Comparison of ENCODE assay signal across 9 cellular contexts in the genomic region with DNA sequence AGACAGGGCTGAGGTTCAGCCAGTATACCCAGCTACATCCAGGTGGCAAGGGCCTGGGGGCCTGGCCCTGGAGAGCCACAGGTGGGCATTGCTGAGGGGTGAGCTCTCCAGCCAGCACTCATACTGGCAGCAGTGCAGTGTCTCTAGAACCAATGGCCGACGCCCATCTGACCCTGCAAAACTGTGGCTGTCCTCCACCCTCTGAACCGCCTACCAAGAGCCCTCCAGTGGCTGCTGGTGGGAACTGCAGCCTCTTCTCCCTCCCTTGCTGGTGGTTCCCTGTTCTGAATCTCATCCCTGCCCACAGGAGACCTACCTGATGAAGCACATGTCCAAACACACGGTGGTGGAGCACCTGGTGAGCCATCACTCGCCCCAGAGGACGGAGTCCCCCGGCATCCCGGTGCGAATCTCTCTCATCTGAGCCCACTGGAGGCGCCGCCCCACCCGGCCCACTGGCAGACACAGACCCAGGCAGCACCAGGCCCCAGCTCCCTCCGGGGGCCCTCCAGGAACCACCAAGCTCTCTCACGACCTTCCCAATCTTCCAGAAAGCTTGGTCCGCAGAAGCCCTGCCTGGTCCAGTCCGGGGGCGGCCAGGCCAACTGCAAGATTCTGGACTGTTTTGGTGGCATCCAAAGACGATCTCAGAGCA. TPM values are rescaled to one million over a fixed set of nuclear protein-coding genes. Genes with fewer than 3 reads are reported as not detected.
A peak's percentile ranks its signal among the peaks of the same experiment; 100 is the strongest.
DNase-seq lines count a peak whose midpoint lies in the region; ATAC-seq and TF ChIP-seq lines count a peak whose summit lies in the region.
"Had no signal": no experiment of that assay in that cellular context is flagged by ENCODE, and none has a peak within 500 bp of the region (broad histone marks: within the 10 kb centered on the region; RNA-seq: fewer than 3 reads in every experiment).

No MANE protein-coding gene starts in this region.

- H3K36me3 ChIP-seq in GM23338 (ENCODE audit: insufficient read depth) = no peaks in the 10 kb centered on the region; the same call in 1 of the 2 replicates

- H3K4me1 ChIP-seq in GM23338 (ENCODE audit: insufficient read depth) = peaks cover 9% of the 10 kb centered on the region; the same call in 1 of the 2 replicates

- TF ChIP-seq CTCF in GM23338 (conservative IDR thresholded peaks at IDR 0.05; ENCODE audit: low read depth in 2 of 2) = peak; percentile 57 to 82

- no peak overlapping the region for H3K4me2 ChIP-seq in GM23338

- peaks cover 56% of the 10 kb centered on the region for H3K36me3 Mint-ChIP-seq in GM23338 (ENCODE audit: low read depth)

- H3K79me2 ChIP-seq in GM23338 (replicated peaks; ENCODE audit: insufficient read depth) = no peaks in the 10 kb centered on the region

- H3K4me3 ChIP-seq in GM23338 = no peak overlapping the region
- H3K4me3 ChIP-seq: skin epidermis had no signal

- no peaks in the 10 kb centered on the region for H4K20me1 ChIP-seq in GM23338 (replicated peaks; ENCODE audit: insufficient read depth)

- no peak overlapping the region for H2AFZ ChIP-seq in GM23338

- no peaks in the 10 kb centered on the region; the same call in 1 of the 2 replicates for H3K27me3 ChIP-seq in GM23338 (ENCODE audit: insufficient read depth)

- H3K9me2 ChIP-seq in GM23338 (ENCODE audit: insufficient read depth) = peaks cover 2% of the 10 kb centered on the region; the same call in 1 of the 2 replicates

- H3F3A ChIP-seq in GM23338 (replicated peaks; ENCODE audit: low read depth) = no peaks in the 10 kb centered on the region

- H3K27ac ChIP-seq in GM23338 (ENCODE audit: low read depth) = no peak overlapping the region

- peaks cover 15% of the 10 kb centered on the region for H3K4me1 Mint-ChIP-seq in GM23338

- H3K27me3 Mint-ChIP-seq in GM23338 (ENCODE audit: insufficient read depth, low read depth, poor library complexity) = peaks cover 8% of the 10 kb centered on the region

- H3K27ac Mint-ChIP-seq in GM23338 = no peak overlapping the region

- no peak overlapping the region for H3K4me3 Mint-ChIP-seq in GM23338

- ATAC-seq in GM23338 (peak; percentile 77), HG03280 (IDR thresholded peaks at IDR 0.05; ENCODE audit: unreplicated experiment) (no peak)

- peak; percentile 62 for DNase-seq in Ammon's horn (ENCODE audit: low spot score)
- peak; percentile 88 for DNase-seq in GM23338 (ENCODE audit: low spot score)
- peak; percentile 70 for DNase-seq in NCI-H510A treated with DMSO at 0.1 percent for 48 hours (lab: John Stamatoyannopoulos, UW)
- peak; percentile 40 to 48 for DNase-seq in activated CD4-positive, alpha-beta T cell treated with anti-CD3 and anti-CD28 coated beads, Interleukin-2, amount 50 U/mL, for 4 hours
- peak; percentile 29 for DNase-seq in effector CD4-positive, alpha-beta T cell
- peak; percentile 46 for DNase-seq in medulla oblongata (ENCODE audit: extremely low spot score)
- DNase-seq in stimulated activated CD8-positive, alpha-beta memory T cell treated with anti-CD3 and anti-CD28 coated beads, Interleukin-4, amount 100 ng/mL, for 4 hours (ENCODE audit: low read depth in 2 of 2, low spot score in 1 of 2) = peak; percentile 9 to 12

- H3K9me3 Mint-ChIP-seq in GM23338 = peaks cover 3% of the 10 kb centered on the region; the same call in 1 of the 3 replicates

TF ChIP-seq in GM23338, 12 proteins besides CTCF, POLR2A, EP300 and RAD21 (continues in another document):
- TF ChIP-seq EZH2 (IDR thresholded peaks at IDR 0.05; ENCODE audit: low read depth, unreplicated experiment) (no peak), EZH2phosphoT487 (IDR thresholded peaks at IDR 0.05; ENCODE audit: unreplicated experiment) (no peak), ZNF114 (CRISPR knock-in tag; IDR thresholded peaks at IDR 0.05) (no peak), POLR2AphosphoS5 (IDR thresholded peaks at IDR 0.05; ENCODE audit: low read depth) (no peak), ZNF331 (CRISPR knock-in tag; IDR thresholded peaks at IDR 0.05; ENCODE audit: low read depth) (no peak), STAT1 (IDR thresholded peaks at IDR 0.05; ENCODE audit: unreplicated experiment) (no peak), CREB1 (CRISPR knock-in tag; IDR thresholded peaks at IDR 0.05; ENCODE audit: low read depth) (no peak), JUNB (IDR thresholded peaks at IDR 0.05; ENCODE audit: unreplicated experiment) (no peak), NANOG (IDR thresholded peaks at IDR 0.05; ENCODE audit: borderline replicate concordance) (no peak)
- TF ChIP-seq, protein P1, sequence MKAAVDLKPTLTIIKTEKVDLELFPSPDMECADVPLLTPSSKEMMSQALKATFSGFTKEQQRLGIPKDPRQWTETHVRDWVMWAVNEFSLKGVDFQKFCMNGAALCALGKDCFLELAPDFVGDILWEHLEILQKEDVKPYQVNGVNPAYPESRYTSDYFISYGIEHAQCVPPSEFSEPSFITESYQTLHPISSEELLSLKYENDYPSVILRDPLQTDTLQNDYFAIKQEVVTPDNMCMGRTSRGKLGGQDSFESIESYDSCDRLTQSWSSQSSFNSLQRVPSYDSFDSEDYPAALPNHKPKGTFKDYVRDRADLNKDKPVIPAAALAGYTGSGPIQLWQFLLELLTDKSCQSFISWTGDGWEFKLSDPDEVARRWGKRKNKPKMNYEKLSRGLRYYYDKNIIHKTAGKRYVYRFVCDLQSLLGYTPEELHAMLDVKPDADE (IDR thresholded peaks at IDR 0.05) = no peak
- TF ChIP-seq, protein P2, sequence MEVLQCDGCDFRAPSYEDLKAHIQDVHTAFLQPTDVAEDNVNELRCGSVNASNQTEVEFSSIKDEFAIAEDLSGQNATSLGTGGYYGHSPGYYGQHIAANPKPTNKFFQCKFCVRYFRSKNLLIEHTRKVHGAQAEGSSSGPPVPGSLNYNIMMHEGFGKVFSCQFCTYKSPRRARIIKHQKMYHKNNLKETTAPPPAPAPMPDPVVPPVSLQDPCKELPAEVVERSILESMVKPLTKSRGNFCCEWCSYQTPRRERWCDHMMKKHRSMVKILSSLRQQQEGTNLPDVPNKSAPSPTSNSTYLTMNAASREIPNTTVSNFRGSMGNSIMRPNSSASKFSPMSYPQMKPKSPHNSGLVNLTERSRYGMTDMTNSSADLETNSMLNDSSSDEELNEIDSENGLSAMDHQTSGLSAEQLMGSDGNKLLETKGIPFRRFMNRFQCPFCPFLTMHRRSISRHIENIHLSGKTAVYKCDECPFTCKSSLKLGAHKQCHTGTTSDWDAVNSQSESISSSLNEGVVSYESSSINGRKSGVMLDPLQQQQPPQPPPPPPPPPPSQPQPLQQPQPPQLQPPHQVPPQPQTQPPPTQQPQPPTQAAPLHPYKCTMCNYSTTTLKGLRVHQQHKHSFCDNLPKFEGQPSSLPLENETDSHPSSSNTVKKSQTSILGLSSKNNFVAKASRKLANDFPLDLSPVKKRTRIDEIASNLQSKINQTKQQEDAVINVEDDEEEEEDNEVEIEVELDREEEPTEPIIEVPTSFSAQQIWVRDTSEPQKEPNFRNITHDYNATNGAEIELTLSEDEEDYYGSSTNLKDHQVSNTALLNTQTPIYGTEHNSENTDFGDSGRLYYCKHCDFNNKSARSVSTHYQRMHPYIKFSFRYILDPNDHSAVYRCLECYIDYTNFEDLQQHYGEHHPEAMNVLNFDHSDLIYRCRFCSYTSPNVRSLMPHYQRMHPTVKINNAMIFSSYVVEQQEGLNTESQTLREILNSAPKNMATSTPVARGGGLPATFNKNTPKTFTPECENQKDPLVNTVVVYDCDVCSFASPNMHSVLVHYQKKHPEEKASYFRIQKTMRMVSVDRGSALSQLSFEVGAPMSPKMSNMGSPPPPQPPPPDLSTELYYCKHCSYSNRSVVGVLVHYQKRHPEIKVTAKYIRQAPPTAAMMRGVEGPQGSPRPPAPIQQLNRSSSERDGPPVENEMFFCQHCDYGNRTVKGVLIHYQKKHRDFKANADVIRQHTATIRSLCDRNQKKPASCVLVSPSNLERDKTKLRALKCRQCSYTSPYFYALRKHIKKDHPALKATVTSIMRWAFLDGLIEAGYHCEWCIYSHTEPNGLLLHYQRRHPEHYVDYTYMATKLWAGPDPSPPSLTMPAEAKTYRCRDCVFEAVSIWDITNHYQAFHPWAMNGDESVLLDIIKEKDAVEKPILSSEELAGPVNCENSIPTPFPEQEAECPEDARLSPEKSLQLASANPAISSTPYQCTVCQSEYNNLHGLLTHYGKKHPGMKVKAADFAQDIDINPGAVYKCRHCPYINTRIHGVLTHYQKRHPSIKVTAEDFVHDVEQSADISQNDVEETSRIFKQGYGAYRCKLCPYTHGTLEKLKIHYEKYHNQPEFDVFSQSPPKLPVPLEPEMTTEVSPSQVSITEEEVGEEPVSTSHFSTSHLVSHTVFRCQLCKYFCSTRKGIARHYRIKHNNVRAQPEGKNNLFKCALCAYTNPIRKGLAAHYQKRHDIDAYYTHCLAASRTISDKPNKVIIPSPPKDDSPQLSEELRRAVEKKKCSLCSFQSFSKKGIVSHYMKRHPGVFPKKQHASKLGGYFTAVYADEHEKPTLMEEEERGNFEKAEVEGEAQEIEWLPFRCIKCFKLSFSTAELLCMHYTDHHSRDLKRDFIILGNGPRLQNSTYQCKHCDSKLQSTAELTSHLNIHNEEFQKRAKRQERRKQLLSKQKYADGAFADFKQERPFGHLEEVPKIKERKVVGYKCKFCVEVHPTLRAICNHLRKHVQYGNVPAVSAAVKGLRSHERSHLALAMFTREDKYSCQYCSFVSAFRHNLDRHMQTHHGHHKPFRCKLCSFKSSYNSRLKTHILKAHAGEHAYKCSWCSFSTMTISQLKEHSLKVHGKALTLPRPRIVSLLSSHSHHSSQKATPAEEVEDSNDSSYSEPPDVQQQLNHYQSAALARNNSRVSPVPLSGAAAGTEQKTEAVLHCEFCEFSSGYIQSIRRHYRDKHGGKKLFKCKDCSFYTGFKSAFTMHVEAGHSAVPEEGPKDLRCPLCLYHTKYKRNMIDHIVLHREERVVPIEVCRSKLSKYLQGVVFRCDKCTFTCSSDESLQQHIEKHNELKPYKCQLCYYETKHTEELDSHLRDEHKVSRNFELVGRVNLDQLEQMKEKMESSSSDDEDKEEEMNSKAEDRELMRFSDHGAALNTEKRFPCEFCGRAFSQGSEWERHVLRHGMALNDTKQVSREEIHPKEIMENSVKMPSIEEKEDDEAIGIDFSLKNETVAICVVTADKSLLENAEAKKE (CRISPR knock-in tag; IDR thresholded peaks at IDR 0.05) = no peak

RNA-seq across cellular contexts. Expression of a gene that starts 22.1 kb away (rescaled TPM):
- total RNA-seq in GM23338 (2014; rRNA removed; shearing (Covaris generic)) = not detected in 2 replicates
- not detected in 2 replicates for polyA plus RNA-seq in GM23338 (2016; fragmentation: Nextera tagmentation; extraction: Ambion mirVana)

RNA-seq across cellular contexts. Expression of a gene that starts 42.5 kb away (rescaled TPM):
- 10.0 and 11.0 TPM in 2 replicates for total RNA-seq in GM23338 (2014; rRNA removed; shearing (Covaris generic))
- 12.9 and 16.8 TPM in 2 replicates for polyA plus RNA-seq in GM23338 (2016; fragmentation: Nextera tagmentation; extraction: Ambion mirVana)

Comparison
In these comparisons a context has a peak if more than half of its experiments do, and no peak if none do; other contexts are left out.
1. DNase-seq: peak in every context shown above with its lines; median percentile 88 in GM23338; 70 in NCI-H510A treated with DMSO at 0.1 percent for 48 hours; 62 in Ammon's horn; 46 in medulla oblongata; 44 in activated CD4-positive, alpha-beta T cell treated with anti-CD3 and anti-CD28 coated beads, Interleukin-2, amount 50 U/mL, for 4 hours; 29 in effector CD4-positive, alpha-beta T cell; 10 in stimulated activated CD8-positive, alpha-beta memory T cell treated with anti-CD3 and anti-CD28 coated beads, Interleukin-4, amount 100 ng/mL, for 4 hours.